Comparison of ENCODE assay signal across 11 cellular contexts in genomic region chr19:35710784-35711723, GRCh38. TPM values are rescaled to one million over a fixed set of nuclear protein-coding genes. Genes with fewer than 3 reads are reported as not detected.
DNase-seq lines count a peak whose midpoint lies in the region; ATAC-seq and TF ChIP-seq lines count a peak whose summit lies in the region.
"Had no signal": no experiment of that assay in that cellular context is flagged by ENCODE, and none has a peak within 500 bp of the region (broad histone marks: within the 10 kb centered on the region; RNA-seq: fewer than 3 reads in every experiment).

No MANE protein-coding gene starts in this region.

- H3K4me1 ChIP-seq in breast epithelium, result peaks cover 7 to 8% of the 10 kb centered on the region in 2 donors

- no peaks in the 10 kb centered on the region for H3K36me3 ChIP-seq in breast epithelium
- H3K36me3 ChIP-seq: Peyer's patch had no signal

- H3K36me3 Mint-ChIP-seq in natural killer cell treated with Interleukin-12 subunit alpha and Interleukin-12 subunit beta and Interleukin-15 and Interleukin-18, amount 100 ng/mL, for 72 hours, result peaks cover 18% of the 10 kb centered on the region
- H3K36me3 Mint-ChIP-seq in natural killer cell, result no peaks in the 10 kb centered on the region
- H3K36me3 Mint-ChIP-seq in IgD-negative memory B cell, result no peaks in the 10 kb centered on the region
- H3K36me3 Mint-ChIP-seq in activated naive CD4-positive, alpha-beta T cell treated with anti-CD3 and anti-CD28 coated beads, Interleukin-2, amount 50 U/mL, for 72 hours, result peaks cover 24 to 31% of the 10 kb centered on the region in 2 donors

- peaks cover 41 to 44% of the 10 kb centered on the region in 2 donors for H3K4me1 Mint-ChIP-seq in natural killer cell treated with Interleukin-12 subunit alpha and Interleukin-12 subunit beta and Interleukin-15 and Interleukin-18, amount 100 ng/mL, for 72 hours (ENCODE audit: low read depth in 2 of 2)
- H3K4me1 Mint-ChIP-seq in natural killer cell (peaks cover 1 to 12% of the 10 kb centered on the region in 2 donors), IgD-negative memory B cell (peaks cover 33 to 44% (median 41%) of the 10 kb centered on the region in 3 donors)
- H3K4me1 Mint-ChIP-seq in stimulated activated naive CD8-positive, alpha-beta T cell treated with anti-CD3 and anti-CD28 coated beads, Interleukin-15, amount 100 ng/mL, for 72 hours, result peaks cover 66% of the 10 kb centered on the region

- no peak overlapping the region for H3K4me3 ChIP-seq in breast epithelium
- H3K4me3 ChIP-seq: Peyer's patch had no signal

- H3K9me3 ChIP-seq in breast epithelium, result no peaks in the 10 kb centered on the region
- H3K9me3 ChIP-seq: Peyer's patch had no signal

- H3K27me3 ChIP-seq in breast epithelium, result no peaks in the 10 kb centered on the region
- H3K27me3 ChIP-seq: Peyer's patch had no signal

- H3K27ac ChIP-seq in breast epithelium, result no peak overlapping the region

- DNase-seq in natural killer cell treated with Interleukin-12 subunit alpha and Interleukin-12 subunit beta and Interleukin-15 and Interleukin-18, amount 100 ng/mL, for 72 hours (ENCODE audit: low spot score), result peak; percentile 80
- no peak for DNase-seq in natural killer cell
- peak; percentile 71 to 85 for DNase-seq in activated naive CD4-positive, alpha-beta T cell treated with anti-CD3 and anti-CD28 coated beads, Interleukin-2, amount 50 U/mL, for 72 hours (ENCODE audit: low spot score in 2 of 2)
- DNase-seq in stimulated activated naive CD8-positive, alpha-beta T cell treated with anti-CD3 and anti-CD28 coated beads, Interleukin-15, amount 100 ng/mL, for 72 hours, result peak; percentile 84 to 91
- DNase-seq in breast epithelium (ENCODE audit: low spot score in 2 of 2), result no peak
- DNase-seq in dedifferentiated amniotic fluid mesenchymal stem cell (ENCODE audit: extremely low spot score), result no peak
- DNase-seq in NCI-H2081 treated with DMSO at 0.1 percent for 48 hours (lab: John Stamatoyannopoulos, UW), result no peak
- DNase-seq: caudate nucleus had no signal

- peak overlapping the region; percentile 88 for H3K4me3 Mint-ChIP-seq in natural killer cell treated with Interleukin-12 subunit alpha and Interleukin-12 subunit beta and Interleukin-15 and Interleukin-18, amount 100 ng/mL, for 72 hours
- H3K4me3 Mint-ChIP-seq in natural killer cell (no peak overlapping the region), IgD-negative memory B cell (peak overlapping the region; percentile 64 to 99 (median 86))
- H3K4me3 Mint-ChIP-seq in stimulated activated naive CD8-positive, alpha-beta T cell treated with anti-CD3 and anti-CD28 coated beads, Interleukin-15, amount 100 ng/mL, for 72 hours, result peak overlapping the region; percentile 70 to 75

- ATAC-seq in natural killer cell treated with Interleukin-12 subunit alpha and Interleukin-12 subunit beta and Interleukin-15 and Interleukin-18, amount 100 ng/mL, for 72 hours, result peak; percentile 63 to 66
- ATAC-seq in natural killer cell, result no peak
- peak; percentile 53 to 55 for ATAC-seq in activated naive CD4-positive, alpha-beta T cell treated with anti-CD3 and anti-CD28 coated beads, Interleukin-2, amount 50 U/mL, for 72 hours
- peak; percentile 71 for ATAC-seq in stimulated activated naive CD8-positive, alpha-beta T cell treated with anti-CD3 and anti-CD28 coated beads, Interleukin-15, amount 100 ng/mL, for 72 hours

- no peak for TF ChIP-seq POLR2A in breast epithelium (IDR thresholded peaks at IDR 0.05)

- no peaks in the 10 kb centered on the region for H3K27me3 Mint-ChIP-seq in natural killer cell treated with Interleukin-12 subunit alpha and Interleukin-12 subunit beta and Interleukin-15 and Interleukin-18, amount 100 ng/mL, for 72 hours
- H3K27me3 Mint-ChIP-seq in natural killer cell (ENCODE audit: low read depth in 2 of 2) (no peaks in the 10 kb centered on the region), IgD-negative memory B cell (no peaks in the 10 kb centered on the region)
- no peaks in the 10 kb centered on the region for H3K27me3 Mint-ChIP-seq in stimulated activated naive CD8-positive, alpha-beta T cell treated with anti-CD3 and anti-CD28 coated beads, Interleukin-15, amount 100 ng/mL, for 72 hours

- TF ChIP-seq CTCF in natural killer cell (IDR thresholded peaks at IDR 0.05) (no peak), breast epithelium (IDR thresholded peaks at IDR 0.05) (no peak)

- intact Hi-C loops in natural killer cell (cut with micrococcal nuclease) (no loop called here), breast epithelium (cut with DNase I; ENCODE audit: low total_unique reads) (no loop called here)

- no peaks in the 10 kb centered on the region for H3K9me3 Mint-ChIP-seq in natural killer cell treated with Interleukin-12 subunit alpha and Interleukin-12 subunit beta and Interleukin-15 and Interleukin-18, amount 100 ng/mL, for 72 hours
- H3K9me3 Mint-ChIP-seq in natural killer cell, result no peaks in the 10 kb centered on the region
- H3K9me3 Mint-ChIP-seq in IgD-negative memory B cell, result no peaks in the 10 kb centered on the region
- H3K9me3 Mint-ChIP-seq in activated naive CD4-positive, alpha-beta T cell treated with anti-CD3 and anti-CD28 coated beads, Interleukin-2, amount 50 U/mL, for 72 hours, result peaks cover 0 to 4% of the 10 kb centered on the region in 2 donors
- no peaks in the 10 kb centered on the region for H3K9me3 Mint-ChIP-seq in stimulated activated naive CD8-positive, alpha-beta T cell treated with anti-CD3 and anti-CD28 coated beads, Interleukin-15, amount 100 ng/mL, for 72 hours

- peak overlapping the region; percentile 96 to 99 for H3K27ac Mint-ChIP-seq in natural killer cell treated with Interleukin-12 subunit alpha and Interleukin-12 subunit beta and Interleukin-15 and Interleukin-18, amount 100 ng/mL, for 72 hours
- H3K27ac Mint-ChIP-seq in natural killer cell (no peak overlapping the region), IgD-negative memory B cell (peak overlapping the region; percentile 90 to 97 (median 93))
- peak overlapping the region; percentile 93 to 98 for H3K27ac Mint-ChIP-seq in activated naive CD4-positive, alpha-beta T cell treated with anti-CD3 and anti-CD28 coated beads, Interleukin-2, amount 50 U/mL, for 72 hours
- H3K27ac Mint-ChIP-seq in stimulated activated naive CD8-positive, alpha-beta T cell treated with anti-CD3 and anti-CD28 coated beads, Interleukin-15, amount 100 ng/mL, for 72 hours, result peak overlapping the region; percentile 98 to 99

RNA-seq across cellular contexts. Expression of gene ZBTB32, which starts 6.7 kb away (rescaled TPM):
- 100 to 1,000 TPM; 191 to 295 TPM for total RNA-seq in natural killer cell treated with Interleukin-12 subunit alpha and Interleukin-12 subunit beta and Interleukin-15 and Interleukin-18, amount 100 ng/mL, for 72 hours
- total RNA-seq in natural killer cell, result 1 to 10 TPM in 1 of 3 donors, under 1 TPM in 2; 0.27 to 1.8 (median 0.35) TPM
- 31.6 TPM for polyA plus RNA-seq in IgD-negative memory B cell
- total RNA-seq in activated naive CD4-positive, alpha-beta T cell treated with anti-CD3 and anti-CD28 coated beads, Interleukin-2, amount 50 U/mL, for 72 hours, result 100 to 1,000 TPM; 181 to 198 TPM
- under 1 TPM in 1 of 3 donors, not detected in 2; 0.33 TPM for total RNA-seq in breast epithelium
- polyA plus RNA-seq: BJ had no signal

RNA-seq across cellular contexts. Expression of gene KMT2B, which starts 6.7 kb away (rescaled TPM):
- total RNA-seq in natural killer cell treated with Interleukin-12 subunit alpha and Interleukin-12 subunit beta and Interleukin-15 and Interleukin-18, amount 100 ng/mL, for 72 hours, result 100 to 1,000 TPM in 1 of 2 donors, 10 to 100 TPM in 1; 80.1 to 137 TPM
- total RNA-seq in natural killer cell, result 10 to 100 TPM; 60.8 to 70.9 (median 70.7) TPM
- 2.7 TPM for polyA plus RNA-seq in IgD-negative memory B cell
- 100 to 1,000 TPM in 1 of 2 donors, 10 to 100 TPM in 1; 54.6 to 200 TPM for total RNA-seq in activated naive CD4-positive, alpha-beta T cell treated with anti-CD3 and anti-CD28 coated beads, Interleukin-2, amount 50 U/mL, for 72 hours
- total RNA-seq in breast epithelium, result 10 to 100 TPM; 14.2 to 16.2 (median 16.1) TPM

RNA-seq across cellular contexts. Expression of gene IGFLR1, which starts 31.2 kb away (rescaled TPM):
- 100 to 1,000 TPM in 1 of 2 donors, 10 to 100 TPM in 1; 80.4 to 193 TPM for total RNA-seq in natural killer cell treated with Interleukin-12 subunit alpha and Interleukin-12 subunit beta and Interleukin-15 and Interleukin-18, amount 100 ng/mL, for 72 hours
- total RNA-seq in natural killer cell, result 10 to 100 TPM; 57.7 to 75.6 (median 69.6) TPM
- 140 TPM for polyA plus RNA-seq in IgD-negative memory B cell
- total RNA-seq in activated naive CD4-positive, alpha-beta T cell treated with anti-CD3 and anti-CD28 coated beads, Interleukin-2, amount 50 U/mL, for 72 hours, result 100 to 1,000 TPM in 1 of 2 donors, 10 to 100 TPM in 1; 74.6 to 245 TPM
- 10 to 100 TPM in 2 of 3 donors, 1 to 10 TPM in 1; 8.8 to 16.1 (median 14.1) TPM for total RNA-seq in breast epithelium

RNA-seq across cellular contexts. Expression of gene U2AF1L4, which starts 34.2 kb away (rescaled TPM):
- 10 to 100 TPM; 17.0 to 19.1 TPM for total RNA-seq in natural killer cell treated with Interleukin-12 subunit alpha and Interleukin-12 subunit beta and Interleukin-15 and Interleukin-18, amount 100 ng/mL, for 72 hours
- total RNA-seq in natural killer cell (10 to 100 TPM; 63.7 to 78.2 (median 73.0) TPM), breast epithelium (10 to 100 TPM; 15.7 to 37.5 (median 19.5) TPM)
- polyA plus RNA-seq in IgD-negative memory B cell, result 74.8 TPM
- total RNA-seq in activated naive CD4-positive, alpha-beta T cell treated with anti-CD3 and anti-CD28 coated beads, Interleukin-2, amount 50 U/mL, for 72 hours, result 10 to 100 TPM; 33.8 to 69.0 TPM

RNA-seq across cellular contexts. Expression of gene PSENEN, which starts 34.4 kb away (rescaled TPM):
- total RNA-seq in natural killer cell treated with Interleukin-12 subunit alpha and Interleukin-12 subunit beta and Interleukin-15 and Interleukin-18, amount 100 ng/mL, for 72 hours, result 10 to 100 TPM; 66.4 to 84.2 TPM
- 10 to 100 TPM; 38.5 to 45.0 (median 41.0) TPM for total RNA-seq in natural killer cell
- polyA plus RNA-seq in IgD-negative memory B cell, result 85.0 TPM
- 10 to 100 TPM; 43.2 to 49.4 TPM for total RNA-seq in activated naive CD4-positive, alpha-beta T cell treated with anti-CD3 and anti-CD28 coated beads, Interleukin-2, amount 50 U/mL, for 72 hours
- 10 to 100 TPM; 37.4 to 54.1 (median 54.0) TPM for total RNA-seq in breast epithelium

Comparison
In these comparisons a context has a peak if more than half of its experiments do, and no peak if none do; other contexts are left out.
1. ATAC-seq: peak in natural killer cell treated with Interleukin-12 subunit alpha and Interleukin-12 subunit beta and Interleukin-15 and Interleukin-18, amount 100 ng/mL, for 72 hours (2 of 2), activated naive CD4-positive, alpha-beta T cell treated with anti-CD3 and anti-CD28 coated beads, Interleukin-2, amount 50 U/mL, for 72 hours (2 of 2) and stimulated activated naive CD8-positive, alpha-beta T cell treated with anti-CD3 and anti-CD28 coated beads, Interleukin-15, amount 100 ng/mL, for 72 hours (single experiment); none in natural killer cell (0 of 3).
2. DNase-seq: peak in natural killer cell treated with Interleukin-12 subunit alpha and Interleukin-12 subunit beta and Interleukin-15 and Interleukin-18, amount 100 ng/mL, for 72 hours (single experiment), activated naive CD4-positive, alpha-beta T cell treated with anti-CD3 and anti-CD28 coated beads, Interleukin-2, amount 50 U/mL, for 72 hours (2 of 2) and stimulated activated naive CD8-positive, alpha-beta T cell treated with anti-CD3 and anti-CD28 coated beads, Interleukin-15, amount 100 ng/mL, for 72 hours (2 of 2); none in natural killer cell (single experiment), breast epithelium (0 of 2), dedifferentiated amniotic fluid mesenchymal stem cell (single experiment) and NCI-H2081 treated with DMSO at 0.1 percent for 48 hours (single experiment).
3. H3K27ac Mint-ChIP-seq: peak in natural killer cell treated with Interleukin-12 subunit alpha and Interleukin-12 subunit beta and Interleukin-15 and Interleukin-18, amount 100 ng/mL, for 72 hours (2 of 2), IgD-negative memory B cell (3 of 3), activated naive CD4-positive, alpha-beta T cell treated with anti-CD3 and anti-CD28 coated beads, Interleukin-2, amount 50 U/mL, for 72 hours (2 of 2) and stimulated activated naive CD8-positive, alpha-beta T cell treated with anti-CD3 and anti-CD28 coated beads, Interleukin-15, amount 100 ng/mL, for 72 hours (2 of 2); none in natural killer cell (0 of 2).
4. RNA of gene ZBTB32, which starts 6.7 kb away (total RNA-seq): 191 to 295 TPM in natural killer cell treated with Interleukin-12 subunit alpha and Interleukin-12 subunit beta and Interleukin-15 and Interleukin-18, amount 100 ng/mL, for 72 hours and 181 to 198 TPM in activated naive CD4-positive, alpha-beta T cell treated with anti-CD3 and anti-CD28 coated beads, Interleukin-2, amount 50 U/mL, for 72 hours; 0.27 to 1.8 TPM in natural killer cell and 0.33 TPM in breast epithelium; every median in the first group is over 10 times any median in the second.